ENCODE assay signal across 37 cellular contexts in genomic region chr1:205098242-205098641, GRCh38. TPM values are rescaled to one million over a fixed set of nuclear protein-coding genes. Genes with fewer than 3 reads are reported as not detected.
"Had no signal": no experiment of that assay in that cellular context is flagged by ENCODE, and none has a peak within 500 bp of the region (broad histone marks: within the 10 kb centered on the region; RNA-seq: fewer than 3 reads in every experiment).

No MANE protein-coding gene starts in this region.

- H3K27me3 ChIP-seq: MG63 had no signal

- H3K9me3 ChIP-seq: MG63 had no signal

- H3K27ac ChIP-seq: KMS-11 had no signal

- H3K4me3 ChIP-seq: MG63 had no signal

- DNase-seq: Karpas-422, Kasumi-1, KG1, MG63, MM.1S, MV-4-11, NCI-H1048, NCI-H1092, NCI-H1092 treated with DMSO at 0.1 percent for 48 hours, NCI-H1105, NCI-H1105 treated with DMSO at 0.1 percent for 48 hours, NCI-H1417, NCI-H1417 treated with DMSO at 0.1 percent for 48 hours, NCI-H1436, NCI-H1436 treated with DMSO at 0.1 percent for 48 hours, NCI-H146, NCI-H1694, NCI-H1694 treated with DMSO at 0.1 percent for 48 hours, NCI-H187, NCI-H187 treated with DMSO at 0.1 percent for 48 hours, NCI-H1930, NCI-H2029, NCI-H2029 treated with DMSO at 0.1 percent for 48 hours, NCI-H2081, NCI-H2081 treated with DMSO at 0.1 percent for 48 hours, NCI-H2107, NCI-H2171, NCI-H2171 treated with DMSO at 0.1 percent for 48 hours, NCI-H2227 treated with DMSO at 0.1 percent for 48 hours, NCI-H226, NCI-H345, NCI-H446, NCI-H446 treated with DMSO at 0.1 percent for 48 hours had no signal

RNA-seq across cellular contexts. Expression of gene CNTN2, which starts 55.2 kb away (rescaled TPM):
- total RNA-seq: LHCN-M2, M059J, NCI-H460 had no signal
